Comparison of ENCODE assay signal across 36 cellular contexts in genomic region chr17:9457005-9457404, GRCh38.
"Had no signal": no experiment of that assay in that cellular context is flagged by ENCODE, and none has a peak within 500 bp of the region (broad histone marks: within the 10 kb centered on the region; RNA-seq: fewer than 3 reads in every experiment).

No MANE protein-coding gene starts in this region.

- H3K9me3 ChIP-seq: adrenal gland, breast epithelium had no signal

- ATAC-seq: activated CD8-positive, alpha-beta T cell treated with anti-CD3 and anti-CD28 coated beads for 36 hours; activated naive CD4-positive, alpha-beta T cell treated with anti-CD3 and anti-CD28 coated beads, Interleukin-2, amount 50 U/mL, for 72 hours; activated T-cell treated with anti-CD3 and anti-CD28 coated beads, Interleukin-2, amount 50 U/mL, for 4 hours; activated T-helper 17 cell treated with anti-CD3 and anti-CD28 coated beads, Interleukin-2, amount 50 U/mL, for 72 hours; body of pancreas had no signal

- H3K36me3 Mint-ChIP-seq: activated CD4-positive, alpha-beta memory T cell treated with anti-CD3 and anti-CD28 coated beads for 36 hours had no signal

- H3K4me3 ChIP-seq: adrenal gland, body of pancreas, breast epithelium had no signal

- H3K9me3 Mint-ChIP-seq: activated CD8-positive, alpha-beta T cell treated with anti-CD3 and anti-CD28 coated beads for 36 hours; activated T-cell treated with anti-CD3 and anti-CD28 coated beads, Interleukin-2, amount 50 U/mL, for 4 hours; T-helper 1 cell treated with Interleukin-12 subunit alpha and Interleukin-12 subunit beta and Interleukin-4 antibody, amounts not matched to agents 30 μg/mL and 1 μg/mL, for 36 hours; T-helper 2 cell treated with Interferon-gamma antibody and Interleukin-4, amounts not matched to agents 5 μg/mL and 100 μg/mL, for 36 hours had no signal

- H3K4me1 ChIP-seq: adrenal gland, breast epithelium had no signal

- H3K4me1 Mint-ChIP-seq: activated B cell treated with CpG ODN at 0.5 μM for 24 hours; activated CD4-positive, alpha-beta T cell treated with anti-CD3 and anti-CD28 coated beads, Interleukin-2, amount 10 ng/mL, durations not matched to agents 24 days and 14 days; activated naive CD8-positive, alpha-beta T cell treated with anti-CD3 and anti-CD28 coated beads for 36 hours; activated T-helper 17 cell treated with anti-CD3 and anti-CD28 coated beads, Interleukin-2, amount 50 U/mL, for 72 hours had no signal

- H3K36me3 ChIP-seq: adrenal gland, brain microvascular endothelial cell, breast epithelium had no signal

- H3K4me3 Mint-ChIP-seq: activated B cell treated with CpG ODN at 0.5 μM for 24 hours; activated CD4-positive, alpha-beta memory T cell treated with anti-CD3 and anti-CD28 coated beads for 36 hours; activated CD4-positive, alpha-beta T cell treated with anti-CD3 and anti-CD28 coated beads, Interleukin-2, amount 10 ng/mL, durations not matched to agents 24 days and 14 days; activated CD8-positive, alpha-beta T cell treated with anti-CD3 and anti-CD28 coated beads for 36 hours; activated naive CD4-positive, alpha-beta T cell treated with anti-CD3 and anti-CD28 coated beads for 36 hours; activated naive CD8-positive, alpha-beta T cell treated with anti-CD3 and anti-CD28 coated beads for 36 hours; activated T-cell treated with anti-CD3 and anti-CD28 coated beads, Interleukin-2, amount 50 U/mL, for 4 hours; activated T-cell treated with anti-CD3 and anti-CD28 coated beads, Interleukin-2, amount 50 U/mL, for 72 hours; activated T-helper 1 cell treated with anti-CD3 and anti-CD28 coated beads, Interleukin-12 subunit alpha, Interleukin-12 subunit beta, Interleukin-2, Interleukin-4 antibody, amounts not matched to agents 30 ng/mL and 10 ng/mL and 1 ng/mL, durations not matched to agents 14 hours and 24 hours and 36 hours; activated T-helper 17 cell treated with anti-CD3 and anti-CD28 coated beads, Interleukin-2, amount 50 U/mL, for 72 hours; T-helper 1 cell treated with Interleukin-12 subunit alpha and Interleukin-12 subunit beta and Interleukin-4 antibody, amounts not matched to agents 30 μg/mL and 1 μg/mL, for 36 hours; T-helper 2 cell treated with Interferon-gamma antibody and Interleukin-4, amounts not matched to agents 5 μg/mL and 100 μg/mL, for 36 hours had no signal

- DNase-seq: activated B cell treated with CpG ODN at 0.5 μM for 24 hours; activated CD4-positive, alpha-beta memory T cell treated with anti-CD3 and anti-CD28 coated beads for 36 hours; activated CD4-positive, alpha-beta T cell treated with anti-CD3 and anti-CD28 coated beads for 4 hours; activated CD4-positive, alpha-beta T cell treated with anti-CD3 and anti-CD28 coated beads, Interleukin-2, amount 10 ng/mL, durations not matched to agents 24 days and 14 days; activated CD4-positive, alpha-beta T cell treated with anti-CD3 and anti-CD28 coated beads, Interleukin-2, amount 50 U/mL, for 1 hour; activated CD4-positive, alpha-beta T cell treated with anti-CD3 and anti-CD28 coated beads, Interleukin-2, amount 50 U/mL, for 4 hours; activated CD4-positive, CD25-positive, alpha-beta regulatory T cell treated with anti-CD3 and anti-CD28 coated beads, Interleukin-2, amount 50 U/mL, for 72 hours; activated CD8-positive, alpha-beta memory T cell treated with anti-CD3 and anti-CD28 coated beads, Interleukin-2, amount 50 U/mL, for 4 hours; activated CD8-positive, alpha-beta T cell treated with anti-CD3 and anti-CD28 coated beads for 36 hours; activated effector memory CD4-positive, alpha-beta T cell treated with anti-CD3 and anti-CD28 coated beads, Interleukin-2, amount 50 U/mL, for 16 hours; activated gamma-delta T cell treated with Interleukin-2 at 50 U/mL for 16 hours; activated naive CD4-positive, alpha-beta T cell; activated naive CD4-positive, alpha-beta T cell treated with anti-CD3 and anti-CD28 coated beads for 36 hours; activated naive CD4-positive, alpha-beta T cell treated with anti-CD3 and anti-CD28 coated beads, Interleukin-2, amount 50 U/mL, for 16 hours; activated naive CD8-positive, alpha-beta T cell treated with anti-CD3 and anti-CD28 coated beads for 36 hours; activated T-cell treated with anti-CD3 and anti-CD28 coated beads for 4 hours; activated T-cell treated with anti-CD3 and anti-CD28 coated beads, Interleukin-2, amount 50 U/mL, for 1 hour; activated T-cell treated with anti-CD3 and anti-CD28 coated beads, Interleukin-2, amount 50 U/mL, for 4 hours; activated T-cell treated with anti-CD3 and anti-CD28 coated beads, Interleukin-2, amount 50 U/mL, for 72 hours; adrenal gland; amniotic stem cell; aorta; brain microvascular endothelial cell; central memory CD4-positive, alpha-beta T cell; cerebellar nuclear complex; T-helper 1 cell; T-helper 2 cell; T-helper 9 cell had no signal

- H3K27me3 Mint-ChIP-seq: activated B cell treated with CpG ODN at 0.5 μM for 24 hours; activated CD4-positive, alpha-beta memory T cell treated with anti-CD3 and anti-CD28 coated beads for 36 hours; activated CD4-positive, alpha-beta T cell treated with anti-CD3 and anti-CD28 coated beads, Interleukin-2, amount 10 ng/mL, durations not matched to agents 24 days and 14 days; activated CD8-positive, alpha-beta T cell treated with anti-CD3 and anti-CD28 coated beads for 36 hours; activated naive CD8-positive, alpha-beta T cell treated with anti-CD3 and anti-CD28 coated beads for 36 hours; activated T-helper 17 cell treated with anti-CD3 and anti-CD28 coated beads, Interleukin-2, amount 50 U/mL, for 72 hours had no signal

- H3K27me3 ChIP-seq: adrenal gland, body of pancreas, brain microvascular endothelial cell, breast epithelium had no signal

- H3K27ac ChIP-seq: adrenal gland, body of pancreas, brain microvascular endothelial cell, breast epithelium, VCaP had no signal

- H3K27ac Mint-ChIP-seq: activated B cell treated with CpG ODN at 0.5 μM for 24 hours; activated CD4-positive, alpha-beta memory T cell treated with anti-CD3 and anti-CD28 coated beads for 36 hours; activated CD4-positive, alpha-beta T cell treated with anti-CD3 and anti-CD28 coated beads, Interleukin-2, amount 10 ng/mL, durations not matched to agents 24 days and 14 days; activated CD8-positive, alpha-beta T cell treated with anti-CD3 and anti-CD28 coated beads for 36 hours; activated naive CD4-positive, alpha-beta T cell treated with anti-CD3 and anti-CD28 coated beads for 36 hours; activated naive CD4-positive, alpha-beta T cell treated with anti-CD3 and anti-CD28 coated beads, Interleukin-2, amount 50 U/mL, for 72 hours; activated naive CD8-positive, alpha-beta T cell treated with anti-CD3 and anti-CD28 coated beads for 36 hours; activated T-cell treated with anti-CD3 and anti-CD28 coated beads, Interleukin-2, amount 50 U/mL, for 72 hours; activated T-helper 1 cell treated with anti-CD3 and anti-CD28 coated beads, Interleukin-12 subunit alpha, Interleukin-12 subunit beta, Interleukin-2, Interleukin-4 antibody, amounts not matched to agents 30 ng/mL and 10 ng/mL and 1 ng/mL, durations not matched to agents 14 hours and 24 hours and 36 hours; activated T-helper 17 cell treated with anti-CD3 and anti-CD28 coated beads, Interleukin-2, amount 50 U/mL, for 72 hours; T-helper 1 cell treated with Interleukin-12 subunit alpha and Interleukin-12 subunit beta and Interleukin-4 antibody, amounts not matched to agents 30 μg/mL and 1 μg/mL, for 36 hours; T-helper 2 cell treated with Interferon-gamma antibody and Interleukin-4, amounts not matched to agents 5 μg/mL and 100 μg/mL, for 36 hours had no signal
